Comparison of ENCODE assay signal across 15 cellular contexts in the genomic region with DNA sequence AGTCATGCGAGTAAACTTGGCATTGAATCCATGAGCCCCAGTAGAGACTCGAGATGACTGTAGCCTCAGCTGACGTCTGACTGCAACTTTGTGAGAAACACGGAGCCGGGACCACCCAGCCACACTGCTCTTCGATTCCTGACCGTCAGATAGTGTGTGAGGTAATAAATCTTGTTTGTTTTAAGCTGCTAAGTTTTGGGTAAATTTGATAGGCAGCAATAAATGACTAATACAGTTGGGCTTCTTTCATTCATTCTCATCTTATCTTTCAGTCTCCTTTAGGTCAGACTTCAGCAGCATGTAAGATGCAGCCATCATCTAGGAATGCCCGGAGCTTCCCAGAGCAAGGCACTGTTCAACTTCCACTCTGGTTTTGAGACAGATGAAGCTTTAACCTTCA. TPM values are rescaled to one million over a fixed set of nuclear protein-coding genes. Genes with fewer than 3 reads are reported as not detected.
DNase-seq lines count a peak whose midpoint lies in the region; ATAC-seq and TF ChIP-seq lines count a peak whose summit lies in the region.
"Had no signal": no experiment of that assay in that cellular context is flagged by ENCODE, and none has a peak within 500 bp of the region (broad histone marks: within the 10 kb centered on the region; RNA-seq: fewer than 3 reads in every experiment).

No MANE protein-coding gene starts in this region.

- POLR2A ChIA-PET in MCF 10A (lab: Yijun Ruan, JAX), result interaction anchor here (0.9 kb wide), 1 partner anchor 14 kb away, joined by 3 read pairs; no protein-coding TSS in a partner anchor

- H3K27ac ChIP-seq in breast epithelium, result no peak overlapping the region
- H3K27ac ChIP-seq in brain microvascular endothelial cell, result peak overlapping the region; percentile 85
- H3K27ac ChIP-seq: BLaER1, GM23248 had no signal

- TF ChIP-seq CTCF in MCF 10A (IDR thresholded peaks at IDR 0.05; ENCODE audit: unreplicated experiment) (no peak), breast epithelium (IDR thresholded peaks at IDR 0.05) (no peak), brain microvascular endothelial cell (IDR thresholded peaks at IDR 0.05; ENCODE audit: low read depth, low read length, missing control alignments) (no peak)

- TF ChIP-seq POLR2A in breast epithelium (IDR thresholded peaks at IDR 0.05), result no peak

- H3K9me3 Mint-ChIP-seq in MCF 10A (ENCODE audit: unreplicated experiment), result no peaks in the 10 kb centered on the region

- H3K36me3 ChIP-seq in breast epithelium (no peaks in the 10 kb centered on the region), brain microvascular endothelial cell (replicated peaks) (no peaks in the 10 kb centered on the region), H7 (replicated peaks; ENCODE audit: control insufficient read depth, insufficient read depth, low read length) (no peaks in the 10 kb centered on the region)
- H3K36me3 ChIP-seq: BLaER1 had no signal

- H3K4me3 ChIP-seq in breast epithelium, result no peak overlapping the region
- no peak overlapping the region for H3K4me3 ChIP-seq in brain microvascular endothelial cell (ENCODE audit: low read depth, low read length)
- no peak overlapping the region for H3K4me3 ChIP-seq in H7 (ENCODE audit: insufficient read depth, low read depth, low read length)
- H3K4me3 ChIP-seq: BLaER1, GM23248 had no signal

- no peak for ATAC-seq in HG03139 (IDR thresholded peaks at IDR 0.05; ENCODE audit: unreplicated experiment)
- ATAC-seq: HepG2 had no signal

- in situ Hi-C loops in brain microvascular endothelial cell (cut with HindIII; ENCODE audit: low pct_ligation_motif_present, low sequenced_read_pairs), result no loop called here

- H3K36me3 Mint-ChIP-seq in MCF 10A (ENCODE audit: insufficient read depth, unreplicated experiment), result no peaks in the 10 kb centered on the region
- H3K36me3 Mint-ChIP-seq: CD8-positive, alpha-beta memory T cell had no signal

- no TSS peak for BruUV-seq in MCF 10A (replicated peaks; lab: Mats Ljungman, UMichigan)

- DNase-seq in MCF 10A (ENCODE audit: unreplicated experiment) (no peak), breast epithelium (ENCODE audit: low spot score in 2 of 2) (no peak), brain microvascular endothelial cell (peak; percentile 82), hepatic stellate cell (ENCODE audit: low spot score) (peak; percentile 40), H7 (no peak), NCI-H2081 (lab: John Stamatoyannopoulos, UW) (no peak), DMS53 (lab: John Stamatoyannopoulos, UW) (no peak)
- DNase-seq: 8988T; AML-193; Caco-2; CD8-positive, alpha-beta memory T cell had no signal

- no peaks in the 10 kb centered on the region for H3K9me3 ChIP-seq in breast epithelium
- H3K9me3 ChIP-seq: BLaER1, Caco-2 had no signal

- H3K27me3 ChIP-seq in breast epithelium (peaks cover 0 to 4% of the 10 kb centered on the region in 2 donors), brain microvascular endothelial cell (replicated peaks) (no peaks in the 10 kb centered on the region), H7 (ENCODE audit: control insufficient read depth, insufficient read depth, low read length) (no peaks in the 10 kb centered on the region)

- H3K27me3 Mint-ChIP-seq in MCF 10A (ENCODE audit: insufficient read depth, unreplicated experiment), result no peaks in the 10 kb centered on the region

- CTCF ChIA-PET in MCF 10A (lab: Yijun Ruan, JAX), result interaction anchor here (0.8 to 1.0 kb wide), 2 partner anchors 90 to 395 kb away, joined by 3 to 4 read pairs; no protein-coding TSS in a partner anchor

- peaks cover 43% of the 10 kb centered on the region for H3K4me1 Mint-ChIP-seq in MCF 10A (ENCODE audit: insufficient read depth, unreplicated experiment)

- H3K4me3 Mint-ChIP-seq in MCF 10A (ENCODE audit: unreplicated experiment), result no peak overlapping the region
- H3K4me3 Mint-ChIP-seq: CD8-positive, alpha-beta memory T cell had no signal

- peak overlapping the region; percentile 64 for H3K27ac Mint-ChIP-seq in MCF 10A (ENCODE audit: low read depth, unreplicated experiment)
- H3K27ac Mint-ChIP-seq: CD8-positive, alpha-beta memory T cell had no signal

- intact Hi-C loops in MCF 10A (cut with micrococcal nuclease) (no loop called here), breast epithelium (cut with DNase I; ENCODE audit: low total_unique reads) (no loop called here)

- no peaks in the 10 kb centered on the region for H3K4me1 ChIP-seq in breast epithelium
- H3K4me1 ChIP-seq: Caco-2 had no signal

RNA-seq across cellular contexts. Expression of a gene that starts 8.0 kb away (rescaled TPM):
- total RNA-seq in MCF 10A (2022), result 36.3 and 43.1 TPM in 2 replicates
- 10 to 100 TPM in 2 of 3 donors, 1 to 10 TPM in 1; 4.5 to 20.9 (median 14.7) TPM for total RNA-seq in breast epithelium
- total RNA-seq in H7 (2014; rRNA removed; shearing (Covaris generic)), result 6.2 and 11.9 TPM in 2 replicates
- total RNA-seq: HepG2 had no signal

Comparison
In these comparisons a context has a peak if more than half of its experiments do, and no peak if none do; other contexts are left out.
1. DNase-seq: peak in brain microvascular endothelial cell (single experiment) and hepatic stellate cell (single experiment); none in MCF 10A (single experiment), breast epithelium (0 of 2), H7 (single experiment), NCI-H2081 (0 of 2) and DMS53 (single experiment).